ENCODE assay signal across 12 cellular contexts in the genomic region with DNA sequence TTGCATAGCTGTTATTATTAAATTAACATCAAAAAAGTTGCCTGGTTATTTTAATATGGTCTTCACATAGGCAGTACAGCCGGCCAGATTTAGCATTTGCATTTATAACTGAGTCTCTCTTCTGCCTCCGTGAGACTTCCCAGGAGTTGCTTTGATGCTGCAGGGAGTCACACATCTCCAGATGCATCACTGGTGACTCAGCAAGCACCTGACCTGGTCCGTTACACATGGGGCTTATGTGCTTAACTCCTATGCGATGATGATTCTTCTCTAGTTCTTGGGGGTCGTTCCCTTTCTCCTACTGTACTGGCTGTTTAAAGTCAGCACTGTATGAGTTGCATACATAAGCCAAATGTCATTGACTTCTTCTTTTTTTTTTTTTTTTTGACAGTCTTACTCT. TPM values are rescaled to one million over a fixed set of nuclear protein-coding genes. Genes with fewer than 3 reads are reported as not detected.
DNase-seq lines count a peak whose midpoint lies in the region; ATAC-seq and TF ChIP-seq lines count a peak whose summit lies in the region.
"Had no signal": no experiment of that assay in that cellular context is flagged by ENCODE, and none has a peak within 500 bp of the region (broad histone marks: within the 10 kb centered on the region; RNA-seq: fewer than 3 reads in every experiment).

No MANE protein-coding gene starts in this region.

- intact Hi-C loops in MCF 10A (cut with micrococcal nuclease), result no loop called here
- intact Hi-C loops in breast epithelium (cut with DNase I; ENCODE audit: low total_unique reads), result no loop called here

- no peaks in the 10 kb centered on the region for H3K27me3 Mint-ChIP-seq in MCF 10A (ENCODE audit: insufficient read depth, unreplicated experiment)

- TF ChIP-seq CTCF in MCF 10A (IDR thresholded peaks at IDR 0.05; ENCODE audit: unreplicated experiment), result no peak
- no peak for TF ChIP-seq CTCF in breast epithelium (IDR thresholded peaks at IDR 0.05)
- TF ChIP-seq CTCF in fibroblast of villous mesenchyme (IDR thresholded peaks at IDR 0.05; ENCODE audit: insufficient read depth, low read depth, low read length), result no peak
- TF ChIP-seq CTCF in GM13976 (IDR thresholded peaks at IDR 0.05; ENCODE audit: borderline replicate concordance, control extremely low read depth, extremely low read depth, insufficient read depth, missing control alignments), result no peak

- POLR2A ChIA-PET in MCF 10A (lab: Yijun Ruan, JAX), result interaction anchor here (0.7 kb wide), 1 partner anchor 709 kb away, joined by 3 read pairs; no protein-coding TSS in a partner anchor

- H3K4me1 ChIP-seq in breast epithelium, result no peaks in the 10 kb centered on the region
- H3K4me1 ChIP-seq: BE2C, parathyroid adenoma had no signal

- no peak for ATAC-seq in HG03571 (IDR thresholded peaks at IDR 0.05; ENCODE audit: unreplicated experiment)

- no TSS peak for BruUV-seq in MCF 10A (replicated peaks; lab: Mats Ljungman, UMichigan)

- no peak overlapping the region for H3K4me3 Mint-ChIP-seq in MCF 10A (ENCODE audit: unreplicated experiment)

- no peak for TF ChIP-seq POLR2A in breast epithelium (IDR thresholded peaks at IDR 0.05)

- CTCF ChIA-PET in MCF 10A (lab: Yijun Ruan, JAX), result interaction anchor here (0.7 to 3.7 kb wide), 8 partner anchors 17 to 1210 kb away, joined by 3 to 61 read pairs (median 4); no protein-coding TSS in a partner anchor

- in situ Hi-C loops in GM13976 (cut with MboI; ENCODE audit: low sequenced_read_pairs, unreplicated experiment), result no loop called here

- no peak overlapping the region for H3K27ac Mint-ChIP-seq in MCF 10A (ENCODE audit: low read depth, unreplicated experiment)

- peaks cover 19% of the 10 kb centered on the region for H3K4me1 Mint-ChIP-seq in MCF 10A (ENCODE audit: insufficient read depth, unreplicated experiment)

- no peaks in the 10 kb centered on the region for H3K36me3 ChIP-seq in breast epithelium
- H3K36me3 ChIP-seq: BE2C had no signal

- H3K9me3 ChIP-seq in breast epithelium, result no peaks in the 10 kb centered on the region
- H3K9me3 ChIP-seq: BE2C had no signal

- DNase-seq in MCF 10A (ENCODE audit: unreplicated experiment) (peak; percentile 76), breast epithelium (ENCODE audit: low spot score in 2 of 2) (no peak), SW480 (ENCODE audit: low spot score) (peak; percentile 70), fibroblast of villous mesenchyme (ENCODE audit: low read depth) (peak; percentile 91), NCI-H446 (lab: John Stamatoyannopoulos, UW) (no peak), GM13976 (ENCODE audit: low spot score) (no peak)
- DNase-seq in activated T-cell treated with anti-CD3 and anti-CD28 coated beads, Interleukin-2, amount 50 U/mL, for 1 hour, result no peak
- DNase-seq: BE2C, NCI-H2171, T-helper 2 cell had no signal

- no peak overlapping the region for H3K27ac ChIP-seq in breast epithelium
- H3K27ac ChIP-seq: parathyroid adenoma had no signal

- no peaks in the 10 kb centered on the region for H3K36me3 Mint-ChIP-seq in MCF 10A (ENCODE audit: insufficient read depth, unreplicated experiment)

- H3K27me3 ChIP-seq in breast epithelium, result no peaks in the 10 kb centered on the region
- H3K27me3 ChIP-seq: BE2C had no signal

- H3K4me3 ChIP-seq in breast epithelium, result no peak overlapping the region
- H3K4me3 ChIP-seq in fibroblast of villous mesenchyme (ENCODE audit: low read depth, low read length), result no peak overlapping the region

- no peaks in the 10 kb centered on the region for H3K9me3 Mint-ChIP-seq in MCF 10A (ENCODE audit: unreplicated experiment)

RNA-seq across cellular contexts. Expression of gene AKR1E2, which starts 13.1 kb away (rescaled TPM):
- total RNA-seq in MCF 10A (2022) (0.29 TPM in 1 of 2 replicates, not detected in the other), breast epithelium (10 to 100 TPM; 12.1 to 21.1 (median 15.5) TPM), fibroblast of villous mesenchyme (7.7 and 9.1 TPM in 2 replicates)

Comparison
In these comparisons a context has a peak if more than half of its experiments do, and no peak if none do; other contexts are left out.
1. DNase-seq: peak in MCF 10A (single experiment), SW480 (single experiment) and fibroblast of villous mesenchyme (single experiment); none in breast epithelium (0 of 2), NCI-H446 (0 of 2), GM13976 (single experiment) and activated T-cell treated with anti-CD3 and anti-CD28 coated beads, Interleukin-2, amount 50 U/mL, for 1 hour (single experiment).